8 cellular contexts compared by ENCODE assay signal in the genomic region with DNA sequence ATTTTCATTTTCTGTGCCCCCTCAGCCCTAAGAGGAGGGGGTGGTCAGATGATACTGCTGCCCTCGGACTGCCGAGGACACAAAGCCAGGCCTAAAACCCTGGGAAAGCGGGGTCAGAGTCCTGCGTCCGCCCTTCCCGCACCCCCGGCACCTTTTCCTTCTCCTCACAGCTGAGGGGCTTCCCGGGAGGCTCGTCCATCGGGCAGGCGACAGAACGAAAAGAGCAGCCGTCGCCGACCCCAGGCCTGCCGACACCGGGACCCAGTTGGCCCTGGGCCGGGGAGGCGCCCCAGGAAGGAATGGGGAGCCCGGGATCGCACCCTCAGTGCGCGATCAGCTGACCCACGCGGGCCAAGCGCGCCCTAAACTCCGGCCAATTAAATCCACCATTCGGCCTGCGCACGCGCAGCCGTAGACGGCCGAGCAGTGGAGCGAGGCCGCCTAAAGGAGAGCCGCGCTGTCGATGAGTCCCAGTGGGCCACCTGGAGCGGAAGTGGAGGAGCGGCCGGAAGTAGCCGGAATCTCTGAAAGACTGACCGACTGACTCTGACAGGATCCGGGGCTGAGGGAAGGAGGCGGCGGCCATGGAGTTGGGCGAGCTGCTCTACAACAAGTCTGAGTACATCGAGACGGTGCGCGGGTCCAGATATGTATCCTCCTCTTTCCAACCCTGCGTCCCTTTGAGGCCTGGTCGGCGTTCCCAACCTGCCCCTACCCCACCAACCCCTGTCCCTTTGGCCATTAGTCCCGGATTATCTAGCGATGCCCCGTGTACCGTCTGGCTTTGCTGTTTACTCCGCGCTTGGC. TPM values are rescaled to one million over a fixed set of nuclear protein-coding genes. Genes with fewer than 3 reads are reported as not detected.
DNase-seq lines count a peak whose midpoint lies in the region; ATAC-seq, FAIRE-seq and TF ChIP-seq lines count a peak whose summit lies in the region.

A gene (plus strand): TSS at position 508 of the 807 bp plus-strand sequence. CDS start 77 bp downstream, at position 585.
A gene (minus strand): TSS at position 352 of the 807 bp plus-strand sequence. CDS start 153 bp downstream, at position 199.

- DNase-seq in D721Med (ENCODE audit: insufficient read length, low spot score) (peak; percentile 75), HuH-7.5 (ENCODE audit: low spot score) (peak; percentile 83), OCI-LY7 (ENCODE audit: low spot score) (peak; percentile 96), activated T-cell treated with anti-CD3 and anti-CD28 coated beads for 24 hours (ENCODE audit: low read depth) (peak; percentile 89), epithelial cell of esophagus (ENCODE audit: low read depth) (peak; percentile 97)
- DNase-seq in stimulated activated CD8-positive, alpha-beta memory T cell treated with anti-CD3 and anti-CD28 coated beads, Interleukin-4, amount 100 ng/mL, for 1 hour (ENCODE audit: low read depth in 2 of 2, low spot score in 1 of 2): peak; percentile 59 to 67

- H3K9me3 ChIP-seq in OCI-LY7 (ENCODE audit: low read length) (no peaks in the 10 kb centered on the region), mononuclear cell (ENCODE audit: low read depth, low read length) (no peaks in the 10 kb centered on the region)

- peaks cover 52% of the 10 kb centered on the region for H3K79me2 ChIP-seq in OCI-LY7 (ENCODE audit: insufficient read depth, low read depth, low read length)

- BruUV-seq in OCI-LY7 (replicated peaks; lab: Mats Ljungman, UMichigan): no TSS peak

- POLR2A ChIA-PET in OCI-LY7 (lab: Charles Lee): interaction anchor here (0.6 kb wide), 1 partner anchor 488 kb away, joined by 4 read pairs; no protein-coding TSS in a partner anchor

- intact Hi-C loops in OCI-LY7 (cut with micrococcal nuclease; ENCODE audit: unreplicated experiment): loop anchor here (1.0 to 2.0 kb wide), 2 partner anchors 38 to 84 kb away; a partner anchor contains a TSS

- no peaks in the 10 kb centered on the region for H3K27me3 ChIP-seq in mononuclear cell (ENCODE audit: insufficient read depth, low read length)

- H3K9me2 ChIP-seq in OCI-LY7 (ENCODE audit: insufficient read depth, low read length): no peaks in the 10 kb centered on the region

- H2AFZ ChIP-seq in OCI-LY7 (ENCODE audit: low read length): peak within 1 kb of the TSS; percentile 89

- TF ChIP-seq CTCF in D721Med (IDR thresholded peaks at IDR 0.05; ENCODE audit: insufficient read depth, missing control alignments): no peak
- no peak for TF ChIP-seq CTCF in OCI-LY7 (conservative IDR thresholded peaks at IDR 0.05; ENCODE audit: low read length)
- no peak for TF ChIP-seq CTCF in epithelial cell of esophagus (IDR thresholded peaks at IDR 0.05; ENCODE audit: insufficient read depth, low read depth, low read length, missing control alignments)

- CTCF ChIA-PET in OCI-LY7 (lab: Charles Lee; ENCODE audit: unreplicated experiment): interaction anchor here (0.6 kb wide), 1 partner anchor 37 kb away, joined by 4 read pairs; no protein-coding TSS in a partner anchor

- peak; percentile 88 for ATAC-seq in GM21526 (IDR thresholded peaks at IDR 0.05; ENCODE audit: low FRiP score, unreplicated experiment)

- H3K4me1 ChIP-seq in OCI-LY7 (ENCODE audit: insufficient read depth, low read length, poor library complexity, severe bottlenecking): peaks cover 17% of the 10 kb centered on the region
- H3K4me1 ChIP-seq in mononuclear cell (ENCODE audit: insufficient read depth, low read length): peaks cover 27% of the 10 kb centered on the region

- peak within 1 kb of the TSS; percentile 74 for H3K27ac ChIP-seq in OCI-LY7 (ENCODE audit: low read depth, low read length, poor library complexity, severe bottlenecking)

- peak within 1 kb of the TSS; percentile 87 for H3K4me2 ChIP-seq in OCI-LY7 (ENCODE audit: low read length)

- H4K20me1 ChIP-seq in OCI-LY7 (ENCODE audit: insufficient read depth, low read length): peaks cover 5% of the 10 kb centered on the region; the same call in 1 of the 2 replicates

- H3K4me3 ChIP-seq in OCI-LY7 (ENCODE audit: low read depth, low read length, poor library complexity, severe bottlenecking) (peak within 1 kb of the TSS; percentile 91), epithelial cell of esophagus (ENCODE audit: low read length) (peak within 1 kb of the TSS; percentile 100), mononuclear cell (ENCODE audit: low read length) (peak within 1 kb of the TSS; percentile 94)

- peaks cover 49% of the 10 kb centered on the region for H3K36me3 ChIP-seq in OCI-LY7 (ENCODE audit: insufficient read depth, low read length)

- FAIRE-seq in D721Med (lab: Jason Lieb, UNC): no peak

RNA-seq across cellular contexts. Expression of the first gene that starts in this region (rescaled TPM):
- 37.3 and 42.9 TPM in 2 replicates for total RNA-seq in OCI-LY7 (2014; rRNA removed; shearing (Covaris generic))
- 88.2 and 89.6 TPM in 2 replicates for total RNA-seq in OCI-LY7 (2022)
- total RNA-seq in mononuclear cell: 45.1 TPM

RNA-seq across cellular contexts. Expression of the second gene that starts in this region (rescaled TPM):
- total RNA-seq in OCI-LY7 (2014; rRNA removed; shearing (Covaris generic)): 15.1 and 16.6 TPM in 2 replicates
- total RNA-seq in OCI-LY7 (2022): 34.7 and 35.1 TPM in 2 replicates
- 10.2 TPM for total RNA-seq in mononuclear cell

Comparison
In these comparisons a context has a peak if more than half of its experiments do, and no peak if none do; other contexts are left out.
1. Peak in every context shown above with its lines: DNase-seq, ATAC-seq, H3K4me3 ChIP-seq and H3K27ac ChIP-seq.